In genomic region chr7:90736316-90736715, GRCh38 we compare ENCODE assay signal across 1 cellular context.
TF ChIP-seq lines count a peak whose summit lies in the region.

No MANE protein-coding gene starts in this region.

TF ChIP-seq in GM12878, 131 proteins besides CTCF, POLR2A, EP300 and RAD21 (continued from another document):
- TF ChIP-seq TAF1 (IDR thresholded peaks at IDR 0.05; ENCODE audit: borderline replicate concordance, low read depth, low read length) (no peak), ETV6 (conservative IDR thresholded peaks at IDR 0.05 in 1 of 2, IDR thresholded peaks at IDR 0.05 in 1 of 2; ENCODE audit: borderline replicate concordance in 1 of 2, low read depth in 1 of 2) (no peak), ZNF274 (IDR thresholded peaks at IDR 0.05; ENCODE audit: insufficient read depth, insufficient read length) (no peak)
